In genomic region chr1:63929106-63929478, GRCh38 we compare ENCODE assay signal across 18 cellular contexts.
DNase-seq lines count a peak whose midpoint lies in the region; ATAC-seq and TF ChIP-seq lines count a peak whose summit lies in the region.
"Had no signal": no experiment of that assay in that cellular context is flagged by ENCODE, and none has a peak within 500 bp of the region (broad histone marks: within the 10 kb centered on the region; RNA-seq: fewer than 3 reads in every experiment).

No MANE protein-coding gene starts in this region.

- no peak overlapping the region for H3K9ac ChIP-seq in GM23248

- no peaks in the 10 kb centered on the region for H3F3A ChIP-seq in GM23248 (ENCODE audit: insufficient read depth)

- H2AFZ ChIP-seq in GM23248: no peak overlapping the region
- H2AFZ ChIP-seq in hepatocyte: no peak overlapping the region

- peaks cover 12% of the 10 kb centered on the region for H3K4me1 ChIP-seq in GM23248 (ENCODE audit: insufficient read depth)
- H3K4me1 ChIP-seq in body of pancreas: peaks cover 23% of the 10 kb centered on the region
- H3K4me1 ChIP-seq in hepatocyte (ENCODE audit: insufficient read depth): peaks cover 10% of the 10 kb centered on the region
- H3K4me1 ChIP-seq in sigmoid colon: peaks cover 0 to 26% (median 20%) of the 10 kb centered on the region in 4 donors
- H3K4me1 ChIP-seq: colonic mucosa had no signal

- no peaks in the 10 kb centered on the region for H3K27me3 ChIP-seq in GM23248 (replicated peaks; ENCODE audit: insufficient read depth)
- no peaks in the 10 kb centered on the region for H3K27me3 ChIP-seq in body of pancreas
- H3K27me3 ChIP-seq in hepatocyte: no peaks in the 10 kb centered on the region
- H3K27me3 ChIP-seq in sigmoid colon: no peaks in the 10 kb centered on the region
- H3K27me3 ChIP-seq: colonic mucosa, upper lobe of left lung had no signal

- H3K9me3 ChIP-seq in GM23248 (ENCODE audit: low read depth) (no peaks in the 10 kb centered on the region), body of pancreas (no peaks in the 10 kb centered on the region), hepatocyte (ENCODE audit: low read depth) (no peaks in the 10 kb centered on the region), sigmoid colon (no peaks in the 10 kb centered on the region)
- H3K9me3 ChIP-seq: colonic mucosa, upper lobe of left lung had no signal

- H3K9me3 Mint-ChIP-seq in activated naive CD4-positive, alpha-beta T cell treated with anti-CD3 and anti-CD28 coated beads, Interleukin-2, amount 50 U/mL, for 72 hours: no peaks in the 10 kb centered on the region
- H3K9me3 Mint-ChIP-seq: activated CD4-positive, alpha-beta T cell treated with anti-CD3 and anti-CD28 coated beads, Interleukin-2, amount 10 ng/mL, durations not matched to agents 7 days and 5 days; stimulated activated naive B cell treated with anti-CD40 and anti-IgM and Interleukin-4, amounts not matched to agents 10 μg/mL and 1 μg/mL and 100 μg/mL, for 72 hours had no signal

- 56 to 63% methylated on average over 3 of the region's 3 CpGs for WGBS in GM23248 (ENCODE audit: low coverage in 1 of 2, low lambda C conversion rate in 2 of 2, missing lambda C conversion rate in 2 of 2), 2 experiments
- 54 to 57% methylated on average over 3 of the region's 3 CpGs for WGBS in body of pancreas, 2 donors
- WGBS in hepatocyte (ENCODE audit: low lambda C conversion rate, missing lambda C conversion rate): 35% methylated on average over 3 of the region's 3 CpGs
- 56 to 69% methylated on average over 3 of the region's 3 CpGs for WGBS in sigmoid colon, 2 donors

- ATAC-seq in body of pancreas: peak; percentile 38
- ATAC-seq in activated naive CD4-positive, alpha-beta T cell treated with anti-CD3 and anti-CD28 coated beads, Interleukin-2, amount 50 U/mL, for 72 hours: no peak
- ATAC-seq: stimulated activated naive B cell treated with anti-CD40 and anti-IgM and Interleukin-4, amounts not matched to agents 10 μg/mL and 1 μg/mL and 100 μg/mL, for 72 hours had no signal

- no peak for TF ChIP-seq POLR2A in body of pancreas (IDR thresholded peaks at IDR 0.05)
- no peak for TF ChIP-seq POLR2A in sigmoid colon (IDR thresholded peaks at IDR 0.05)

- H3K9me2 ChIP-seq in GM23248 (ENCODE audit: insufficient read depth): no peaks in the 10 kb centered on the region
- H3K9me2 ChIP-seq in hepatocyte (replicated peaks; ENCODE audit: insufficient read depth): no peaks in the 10 kb centered on the region

- intact Hi-C loops in body of pancreas (cut with DNase I): no loop called here
- intact Hi-C loops in sigmoid colon (cut with DNase I): no loop called here

- H3K36me3 ChIP-seq in GM23248 (ENCODE audit: low read depth) (no peaks in the 10 kb centered on the region), body of pancreas (replicated peaks in 1 of 2; ENCODE audit: insufficient read depth in 1 of 2, low read depth in 2 of 2) (no peaks in the 10 kb centered on the region), hepatocyte (replicated peaks; ENCODE audit: insufficient read depth, low read depth) (no peaks in the 10 kb centered on the region), sigmoid colon (no peaks in the 10 kb centered on the region)
- H3K36me3 ChIP-seq: colonic mucosa, upper lobe of left lung had no signal

- no peak overlapping the region for H3K4me2 ChIP-seq in GM23248 (ENCODE audit: unreplicated experiment)
- H3K4me2 ChIP-seq in hepatocyte: peak overlapping the region; percentile 24

- in situ Hi-C loops in GM23248 (cut with MboI): no loop called here

- no peak for TF ChIP-seq EP300 in sigmoid colon (IDR thresholded peaks at IDR 0.05)

- no peaks in the 10 kb centered on the region for H4K20me1 ChIP-seq in GM23248 (ENCODE audit: insufficient read depth)
- H4K20me1 ChIP-seq in hepatocyte (ENCODE audit: insufficient read depth, poor library complexity, severe bottlenecking): no peaks in the 10 kb centered on the region

- H3K4me3 ChIP-seq in GM23248: no peak overlapping the region
- no peak overlapping the region for H3K4me3 ChIP-seq in body of pancreas
- no peak overlapping the region for H3K4me3 ChIP-seq in hepatocyte
- H3K4me3 ChIP-seq in sigmoid colon: no peak overlapping the region
- H3K4me3 ChIP-seq: colonic mucosa, upper lobe of left lung had no signal

- H3K27ac Mint-ChIP-seq in activated naive CD4-positive, alpha-beta T cell treated with anti-CD3 and anti-CD28 coated beads, Interleukin-2, amount 50 U/mL, for 72 hours: no peak overlapping the region
- H3K27ac Mint-ChIP-seq: activated CD4-positive, alpha-beta T cell treated with anti-CD3 and anti-CD28 coated beads, Interleukin-2, amount 10 ng/mL, durations not matched to agents 7 days and 5 days; stimulated activated naive B cell treated with anti-CD40 and anti-IgM and Interleukin-4, amounts not matched to agents 10 μg/mL and 1 μg/mL and 100 μg/mL, for 72 hours had no signal

- no peaks in the 10 kb centered on the region for H3K36me3 Mint-ChIP-seq in activated naive CD4-positive, alpha-beta T cell treated with anti-CD3 and anti-CD28 coated beads, Interleukin-2, amount 50 U/mL, for 72 hours
- H3K36me3 Mint-ChIP-seq: stimulated activated naive B cell treated with anti-CD40 and anti-IgM and Interleukin-4, amounts not matched to agents 10 μg/mL and 1 μg/mL and 100 μg/mL, for 72 hours had no signal

- H3K27ac ChIP-seq in GM23248 (no peak overlapping the region), body of pancreas (peak overlapping the region; percentile 51 to 78 (median 59)), hepatocyte (peak overlapping the region; percentile 61), sigmoid colon (peak overlapping the region in 3 of 4 donors; percentile 28 to 67 (median 66))
- H3K27ac ChIP-seq: colonic mucosa, RWPE1, upper lobe of left lung had no signal

- DNase-seq in GM23248 (peak; percentile 12), body of pancreas (no peak), hepatocyte (ENCODE audit: low spot score) (no peak), sigmoid colon (no peak), SHP77 (lab: John Stamatoyannopoulos, UW) (no peak), H4 (ENCODE audit: low spot score) (no peak)
- DNase-seq in activated naive CD4-positive, alpha-beta T cell treated with anti-CD3 and anti-CD28 coated beads, Interleukin-2, amount 50 U/mL, for 72 hours (ENCODE audit: low spot score in 2 of 2): no peak
- DNase-seq in activated CD4-positive, alpha-beta T cell treated with anti-CD3 and anti-CD28 coated beads, Interleukin-2, amount 50 U/mL, for 1 hour: no peak
- DNase-seq: activated CD4-positive, alpha-beta T cell treated with anti-CD3 and anti-CD28 coated beads, Interleukin-2, amount 10 ng/mL, durations not matched to agents 7 days and 5 days; activated naive CD4-positive, alpha-beta T cell; activated T-cell treated with anti-CD3 and anti-CD28 coated beads for 4 hours; colonic mucosa; DMS79 treated with DMSO at 0.1 percent for 48 hours; NCI-H1417 treated with DMSO at 0.1 percent for 48 hours; NK-92 treated with Interleukin-12 subunit alpha and Interleukin-12 subunit beta, amount 100 ng/mL, for 24 hours; stimulated activated naive B cell treated with anti-CD40 and anti-IgM and Interleukin-4, amounts not matched to agents 10 μg/mL and 1 μg/mL and 100 μg/mL, for 72 hours; upper lobe of left lung had no signal

- no peak for TF ChIP-seq CTCF in body of pancreas (IDR thresholded peaks at IDR 0.05)
- TF ChIP-seq CTCF in hepatocyte (IDR thresholded peaks at IDR 0.05; ENCODE audit: poor library complexity): no peak
- TF ChIP-seq CTCF in sigmoid colon (IDR thresholded peaks at IDR 0.05): no peak

- H3K79me2 ChIP-seq in GM23248 (ENCODE audit: insufficient read depth) (0 out of 2 replicates have a peak, but pooled peaks cover 13% of the 10 kb centered on the region), hepatocyte (peaks cover 37% of the 10 kb centered on the region)
